ENCODE assay signal across 9 cellular contexts in the genomic region with DNA sequence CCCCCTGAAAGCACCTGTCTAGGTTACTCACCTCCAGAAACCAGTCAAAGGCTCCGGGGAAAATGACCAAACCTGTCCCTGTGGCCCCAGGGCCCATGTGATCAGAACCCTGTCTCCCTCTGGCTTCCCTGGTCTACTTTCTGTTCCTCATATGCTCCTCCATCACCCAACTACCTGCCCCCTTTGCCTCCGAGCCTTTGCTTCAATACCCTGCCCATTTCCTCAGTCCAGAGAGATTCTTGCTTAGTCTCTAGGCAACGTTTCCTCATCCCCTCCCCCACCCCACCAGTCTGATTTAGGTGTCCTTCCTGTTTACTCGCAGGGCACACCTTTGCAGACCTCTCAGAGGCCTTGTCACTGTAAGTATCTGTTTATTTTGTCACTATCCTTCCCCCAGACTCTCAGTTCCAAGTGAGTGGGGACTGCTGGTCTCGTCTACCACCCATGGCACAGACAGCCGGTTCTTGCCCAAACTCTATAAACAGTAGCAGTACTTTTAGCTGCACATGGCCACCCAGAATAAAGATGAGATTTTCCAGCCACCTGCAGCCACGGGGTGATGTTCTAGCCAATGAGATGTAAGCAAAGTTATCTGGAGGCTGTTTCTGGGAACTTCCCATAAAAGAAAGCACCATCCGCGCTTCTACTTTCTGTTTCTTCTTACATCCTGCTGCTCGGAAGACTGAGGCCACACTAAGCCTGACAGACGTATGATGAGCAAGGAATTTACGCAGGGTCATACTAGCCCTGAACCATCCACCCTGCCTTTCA. TPM values are rescaled to one million over a fixed set of nuclear protein-coding genes. Genes with fewer than 3 reads are reported as not detected.
DNase-seq lines count a peak whose midpoint lies in the region; ATAC-seq, FAIRE-seq and TF ChIP-seq lines count a peak whose summit lies in the region.
"Had no signal": no experiment of that assay in that cellular context is flagged by ENCODE, and none has a peak within 500 bp of the region (broad histone marks: within the 10 kb centered on the region; RNA-seq: fewer than 3 reads in every experiment).

No MANE protein-coding gene starts in this region.

- peaks cover 44% of the 10 kb centered on the region for H3K36me3 Mint-ChIP-seq in activated naive CD8-positive, alpha-beta T cell treated with anti-CD3 and anti-CD28 coated beads for 36 hours

- ATAC-seq in GM18520 (IDR thresholded peaks at IDR 0.05; ENCODE audit: unreplicated experiment) (peak; percentile 82), HG02840 (IDR thresholded peaks at IDR 0.05; ENCODE audit: low FRiP score, unreplicated experiment) (peak; percentile 70)

- peak; percentile 67 for DNase-seq in activated naive CD8-positive, alpha-beta T cell treated with anti-CD3 and anti-CD28 coated beads for 36 hours
- DNase-seq in small intestine (peak; percentile 52), RWPE1 (ENCODE audit: low spot score) (no peak), AG20443 (ENCODE audit: low spot score) (no peak), HT-29 (ENCODE audit: low spot score) (no peak)

- H3K4me3 ChIP-seq in small intestine (ENCODE audit: low read depth in 1 of 2, low read length in 2 of 2), result peak overlapping the region in 1 of 2 donors; percentile 20

- H3K27ac ChIP-seq in small intestine (ENCODE audit: low read depth in 1 of 2, low read length in 1 of 2), result peak overlapping the region; percentile 73 to 85
- no peak overlapping the region for H3K27ac ChIP-seq in RWPE1

- peaks cover 2% of the 10 kb centered on the region for H3K9me3 Mint-ChIP-seq in activated naive CD8-positive, alpha-beta T cell treated with anti-CD3 and anti-CD28 coated beads for 36 hours

- no peak for FAIRE-seq in small intestine (lab: Jason Lieb, UNC)
- FAIRE-seq: keratinocyte had no signal

- no peaks in the 10 kb centered on the region for H3K36me3 ChIP-seq in small intestine (ENCODE audit: control insufficient read depth in 2 of 2, insufficient read depth in 2 of 2, low read length in 2 of 2)

- CTCF ChIA-PET in RWPE1 (lab: Yijun Ruan, JAX), result no interaction called here

- H3K27me3 Mint-ChIP-seq in activated naive CD8-positive, alpha-beta T cell treated with anti-CD3 and anti-CD28 coated beads for 36 hours, result no peaks in the 10 kb centered on the region

- H3K4me1 ChIP-seq in small intestine (ENCODE audit: control insufficient read depth in 2 of 2, insufficient read depth in 1 of 2, low read depth in 1 of 2, low read length in 1 of 2), result peaks cover 2 to 10% of the 10 kb centered on the region in 2 donors

- no peaks in the 10 kb centered on the region for H3K9me3 ChIP-seq in small intestine (ENCODE audit: control insufficient read depth, low read depth)

- H3K27me3 ChIP-seq in small intestine (ENCODE audit: control insufficient read depth in 2 of 2, insufficient read depth in 2 of 2, low read length in 2 of 2), result no peaks in the 10 kb centered on the region

- peak overlapping the region; percentile 83 for H3K4me3 Mint-ChIP-seq in activated naive CD8-positive, alpha-beta T cell treated with anti-CD3 and anti-CD28 coated beads for 36 hours

- peak overlapping the region; percentile 98 for H3K27ac Mint-ChIP-seq in activated naive CD8-positive, alpha-beta T cell treated with anti-CD3 and anti-CD28 coated beads for 36 hours

- WGBS in small intestine, 3 donors, result 52 to 79% (median 66%) methylated on average over 12 of the region's 12 CpGs

- no peak for TF ChIP-seq CTCF in RWPE1 (conservative IDR thresholded peaks at IDR 0.05; ENCODE audit: low read depth)

- H3K4me1 Mint-ChIP-seq in activated naive CD8-positive, alpha-beta T cell treated with anti-CD3 and anti-CD28 coated beads for 36 hours, result peaks cover 77% of the 10 kb centered on the region

- POLR2A ChIA-PET in RWPE1 (lab: Yijun Ruan, JAX; ENCODE audit: low non-redundant PET), result no interaction called here

- TF ChIP-seq POLR2A in Raji (IDR thresholded peaks at IDR 0.05; ENCODE audit: insufficient read depth, low read depth, low read length), result peak; percentile 47; the same call in 1 of the 2 replicates

RNA-seq across cellular contexts. Expression of a gene that starts 13.3 kb away (rescaled TPM):
- total RNA-seq in activated naive CD8-positive, alpha-beta T cell treated with anti-CD3 and anti-CD28 coated beads for 36 hours, result 10 to 100 TPM; 86.2 to 88.3 TPM
- 10 to 100 TPM in 2 of 3 donors, 1 to 10 TPM in 1; 6.3 to 33.3 (median 11.9) TPM for polyA plus RNA-seq in small intestine
- total RNA-seq in HT-29 (2014; rRNA removed; shearing (Covaris generic)), result not detected in 2 replicates

Comparison
In these comparisons a context has a peak if more than half of its experiments do, and no peak if none do; other contexts are left out.
1. DNase-seq: peak in activated naive CD8-positive, alpha-beta T cell treated with anti-CD3 and anti-CD28 coated beads for 36 hours (single experiment) and small intestine (single experiment); none in RWPE1 (single experiment), AG20443 (single experiment) and HT-29 (single experiment).
2. RNA of a gene that starts 13.3 kb away (total RNA-seq): 86.2 to 88.3 TPM in activated naive CD8-positive, alpha-beta T cell treated with anti-CD3 and anti-CD28 coated beads for 36 hours; not detected in HT-29; every median in the first group is over 10 times any median in the second.